ENCODE assay signal across 8 cellular contexts in the genomic region with DNA sequence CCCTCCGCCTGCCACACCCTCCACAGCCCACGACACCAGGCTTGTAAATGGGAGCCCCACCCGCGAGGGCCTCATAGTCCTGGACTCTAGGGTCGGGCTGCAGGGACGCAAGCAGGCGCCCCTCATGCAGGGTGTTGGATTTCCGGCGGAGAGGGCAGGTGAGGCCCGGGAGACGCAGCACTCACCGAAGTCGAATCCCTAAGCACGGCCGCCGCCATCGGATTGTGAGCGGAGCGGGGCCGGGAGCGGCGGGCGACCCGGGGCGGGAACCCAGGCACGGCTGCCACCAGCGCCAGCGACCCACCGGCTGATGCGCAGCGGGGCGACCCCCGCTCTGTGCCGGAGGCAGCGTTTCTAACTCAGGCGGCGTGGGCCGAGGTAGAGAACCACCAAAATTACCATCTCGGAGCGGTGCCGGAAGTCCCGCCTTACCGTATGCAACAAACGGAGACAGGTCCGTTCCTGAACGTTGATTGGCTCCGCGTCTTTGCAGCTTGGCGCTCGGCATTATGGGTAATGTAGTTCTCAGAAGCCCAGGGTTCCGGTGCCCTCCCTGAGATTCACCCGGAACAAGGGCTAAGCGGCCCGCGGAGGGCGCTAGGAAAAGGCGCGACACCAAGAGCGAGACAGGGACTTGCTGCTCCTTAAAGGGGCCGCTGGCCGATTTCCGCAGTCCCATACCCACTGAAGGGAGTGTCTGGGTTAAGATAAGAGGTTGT. TPM values are rescaled to one million over a fixed set of nuclear protein-coding genes. Genes with fewer than 3 reads are reported as not detected.
DNase-seq lines count a peak whose midpoint lies in the region; ATAC-seq and TF ChIP-seq lines count a peak whose summit lies in the region.

Gene ZNF416, minus strand, starts transcription at position 425 of the 719 bp plus-strand sequence. Its CDS starts 207 bp downstream, at position 218.

- peak within 1 kb of the TSS; percentile 65 for H3K9ac ChIP-seq in HUES48 (ENCODE audit: low read depth, low read length)
- H3K9ac ChIP-seq in NT2/D1 (ENCODE audit: insufficient read length, low read depth): peak within 1 kb of the TSS; percentile 89

- H3K4me1 Mint-ChIP-seq in endothelial cell (ENCODE audit: unreplicated experiment): peaks cover 6% of the 10 kb centered on the region

- peak within 1 kb of the TSS; percentile 92 for H3K4me3 Mint-ChIP-seq in endothelial cell (ENCODE audit: unreplicated experiment)

- H3K27me3 ChIP-seq in HUES48 (ENCODE audit: control insufficient read depth, insufficient read depth, low read length): 0 out of 2 replicates have a peak, but pooled peaks cover 3% of the 10 kb centered on the region
- no peaks in the 10 kb centered on the region for H3K27me3 ChIP-seq in NT2/D1 (ENCODE audit: insufficient read depth, insufficient read length)

- DNase-seq in D341Med (ENCODE audit: low spot score) (peak; percentile 96), NT2/D1 (ENCODE audit: low read depth, low spot score) (peak; percentile 96), endothelial cell (ENCODE audit: low spot score) (peak; percentile 90)
- DNase-seq in activated CD8-positive, alpha-beta memory T cell treated with anti-CD3 and anti-CD28 coated beads, Interleukin-2, amount 50 U/mL, for 4 hours: peak; percentile 93
- DNase-seq in stimulated activated CD8-positive, alpha-beta memory T cell treated with anti-CD3 and anti-CD28 coated beads, Interleukin-15, amount 100 ng/mL, for 24 hours (ENCODE audit: low read depth): peak; percentile 66

- H3K27ac ChIP-seq in HUES48 (ENCODE audit: low read depth, low read length) (peak within 1 kb of the TSS; percentile 60), mesodermal cell (ENCODE audit: low read depth, low read length, severe bottlenecking) (peak within 1 kb of the TSS; percentile 10)

- peak; percentile 91 for ATAC-seq in GM21423 (IDR thresholded peaks at IDR 0.05; ENCODE audit: unreplicated experiment)

- H3K4me1 ChIP-seq in HUES48 (ENCODE audit: control insufficient read depth, insufficient read depth, low read length): no peaks in the 10 kb centered on the region
- H3K4me1 ChIP-seq in NT2/D1 (ENCODE audit: insufficient read depth, insufficient read length): no peaks in the 10 kb centered on the region
- H3K4me1 ChIP-seq in mesodermal cell (ENCODE audit: control insufficient read depth, insufficient read depth, low read length, poor library complexity, severe bottlenecking): no peaks in the 10 kb centered on the region

- H3K36me3 Mint-ChIP-seq in endothelial cell (ENCODE audit: low read depth, unreplicated experiment): peaks cover 46% of the 10 kb centered on the region

- peaks cover 11% of the 10 kb centered on the region for H3K27me3 Mint-ChIP-seq in endothelial cell (ENCODE audit: unreplicated experiment)

- peaks cover 45% of the 10 kb centered on the region for H3K9me3 Mint-ChIP-seq in endothelial cell (ENCODE audit: unreplicated experiment)

- no peak for TF ChIP-seq CTCF in endothelial cell (IDR thresholded peaks at IDR 0.05; ENCODE audit: unreplicated experiment)

- peaks cover 34% of the 10 kb centered on the region for H3K36me3 ChIP-seq in HUES48 (ENCODE audit: control insufficient read depth, insufficient read depth, low read length)
- peaks cover 43% of the 10 kb centered on the region for H3K36me3 ChIP-seq in NT2/D1 (ENCODE audit: insufficient read depth, insufficient read length, low read length)
- H3K36me3 ChIP-seq in mesodermal cell (ENCODE audit: control insufficient read depth, insufficient read depth, low read length): peaks cover 40% of the 10 kb centered on the region

- WGBS in mesodermal cell (ENCODE audit: insufficient coverage in 2 of 2), 2 experiments: 0 to 1% methylated on average over 48 to 56 of the region's 62 CpGs

- H3K27ac Mint-ChIP-seq in endothelial cell (ENCODE audit: unreplicated experiment): no peak within 1 kb of the TSS

- H3K9me3 ChIP-seq in HUES48 (ENCODE audit: control insufficient read depth, insufficient read depth, low read length): peaks cover 39% of the 10 kb centered on the region
- peaks cover 49% of the 10 kb centered on the region for H3K9me3 ChIP-seq in NT2/D1 (ENCODE audit: insufficient read depth, low read length)
- H3K9me3 ChIP-seq in mesodermal cell (ENCODE audit: control insufficient read depth, low read length): peaks cover 73% of the 10 kb centered on the region

- H3K4me3 ChIP-seq in HUES48 (ENCODE audit: low read depth, low read length): peak within 1 kb of the TSS; percentile 77
- peak within 1 kb of the TSS; percentile 89 for H3K4me3 ChIP-seq in NT2/D1 (ENCODE audit: insufficient read length, low read depth)
- H3K4me3 ChIP-seq in mesodermal cell (ENCODE audit: extremely low read depth, insufficient read depth, low read length, poor library complexity, severe bottlenecking): peak within 1 kb of the TSS; percentile 90

RNA-seq across cellular contexts. Expression of gene ZNF416, which starts in this region (rescaled TPM):
- total RNA-seq in endothelial cell (ENCODE audit: unreplicated experiment): 10.9 TPM
- 4.8 TPM for polyA plus RNA-seq in mesodermal cell (2013, experiment 1 of 2)
- 3.9 TPM for polyA plus RNA-seq in mesodermal cell (2013, experiment 2 of 2)

Comparison
In these comparisons a context has a peak if more than half of its experiments do, and no peak if none do; other contexts are left out.
1. Peak in every context shown above with its lines: DNase-seq, ATAC-seq, H3K4me3 ChIP-seq and H3K27ac ChIP-seq.